8 cellular contexts compared by ENCODE assay signal in genomic region chr3:47163990-47164848, GRCh38. TPM values are rescaled to one million over a fixed set of nuclear protein-coding genes. Genes with fewer than 3 reads are reported as not detected.
DNase-seq lines count a peak whose midpoint lies in the region; ATAC-seq and TF ChIP-seq lines count a peak whose summit lies in the region.

TSS of gene SETD2 (minus strand) at chr3:47164113. CDS start at chr3:47163924, 189 bp downstream.

- H3K4me1 ChIP-seq in parathyroid adenoma (peaks cover 11% of the 10 kb centered on the region), tibial artery (peaks cover 0 to 57% (median 42%) of the 10 kb centered on the region in 4 donors)

- ATAC-seq in HG02571 (IDR thresholded peaks at IDR 0.05; ENCODE audit: unreplicated experiment) (peak; percentile 75), Right ventricle myocardium superior (ENCODE audit: poor library complexity) (peak; percentile 97)

- TF ChIP-seq CTCF in GM12865 (IDR thresholded peaks at IDR 0.05; ENCODE audit: insufficient read depth, low read depth, low read length, missing control alignments), result peak; percentile 39
- peak; percentile 52 for TF ChIP-seq CTCF in parathyroid adenoma (IDR thresholded peaks at IDR 0.05)
- peak; percentile 28 to 37 for TF ChIP-seq CTCF in tibial artery (IDR thresholded peaks at IDR 0.05)

- H3K27ac ChIP-seq in parathyroid adenoma, result peak within 1 kb of the TSS; percentile 79
- peak within 1 kb of the TSS; percentile 96 to 97 for H3K27ac ChIP-seq in tibial artery

- peak within 1 kb of the TSS; percentile 86 for H3K4me2 ChIP-seq in parathyroid adenoma (ENCODE audit: low read length)

- peak within 1 kb of the TSS; percentile 88 for H3K4me3 ChIP-seq in GM12865 (ENCODE audit: low read depth, low read length)
- H3K4me3 ChIP-seq in parathyroid adenoma (ENCODE audit: low read depth, low read length), result peak within 1 kb of the TSS; percentile 81
- peak within 1 kb of the TSS; percentile 96 to 97 for H3K4me3 ChIP-seq in tibial artery

- DNase-seq in GM12865 (ENCODE audit: low read depth), result peak; percentile 95
- peak; percentile 73 for DNase-seq in NCI-H1048 (lab: John Stamatoyannopoulos, UW)
- peak; percentile 69 to 82 for DNase-seq in SW 1271 (lab: John Stamatoyannopoulos, UW)
- peak; percentile 67 for DNase-seq in activated naive CD8-positive, alpha-beta T cell treated with anti-CD3 and anti-CD28 coated beads, Interleukin-2, amount 50 U/mL, for 16 hours (ENCODE audit: low read depth, low spot score)
- peak; percentile 97 for DNase-seq in Right ventricle myocardium superior
- DNase-seq in tibial artery, result peak; percentile 95 to 96

- H3K27me3 ChIP-seq in parathyroid adenoma (ENCODE audit: control insufficient read depth, insufficient read depth, low read length), result no peaks in the 10 kb centered on the region
- no peaks in the 10 kb centered on the region for H3K27me3 ChIP-seq in tibial artery

- peak within 1 kb of the TSS; percentile 79 for H3K9ac ChIP-seq in parathyroid adenoma

- intact Hi-C loops in Right ventricle myocardium superior (cut with DNase I), result loop anchor here (5.0 kb wide), 1 partner anchor 187 kb away; the partner anchor contains the start of genes CCDC12 and NBEAL2
- intact Hi-C loops in tibial artery (cut with DNase I; ENCODE audit: low total_unique reads), result no loop called here

- H2AFZ ChIP-seq in parathyroid adenoma, result peak within 1 kb of the TSS; percentile 96

- H3K9me3 ChIP-seq in parathyroid adenoma (ENCODE audit: control insufficient read depth, low read length) (no peaks in the 10 kb centered on the region), tibial artery (no peaks in the 10 kb centered on the region)

- peaks cover 54% of the 10 kb centered on the region for H3K79me2 ChIP-seq in parathyroid adenoma

- H3K36me3 ChIP-seq in parathyroid adenoma (ENCODE audit: control insufficient read depth, insufficient read depth, low read length) (no peaks in the 10 kb centered on the region), tibial artery (no peaks in the 10 kb centered on the region)

RNA-seq across cellular contexts. Expression of gene SETD2, which starts in this region (rescaled TPM):
- total RNA-seq in Right ventricle myocardium superior, result 23.8 TPM

Comparison
In these comparisons a context has a peak if more than half of its experiments do, and no peak if none do; other contexts are left out.
1. Peak in every context shown above with its lines: DNase-seq, ATAC-seq, H3K4me3 ChIP-seq and H3K27ac ChIP-seq.